In the genomic region with DNA sequence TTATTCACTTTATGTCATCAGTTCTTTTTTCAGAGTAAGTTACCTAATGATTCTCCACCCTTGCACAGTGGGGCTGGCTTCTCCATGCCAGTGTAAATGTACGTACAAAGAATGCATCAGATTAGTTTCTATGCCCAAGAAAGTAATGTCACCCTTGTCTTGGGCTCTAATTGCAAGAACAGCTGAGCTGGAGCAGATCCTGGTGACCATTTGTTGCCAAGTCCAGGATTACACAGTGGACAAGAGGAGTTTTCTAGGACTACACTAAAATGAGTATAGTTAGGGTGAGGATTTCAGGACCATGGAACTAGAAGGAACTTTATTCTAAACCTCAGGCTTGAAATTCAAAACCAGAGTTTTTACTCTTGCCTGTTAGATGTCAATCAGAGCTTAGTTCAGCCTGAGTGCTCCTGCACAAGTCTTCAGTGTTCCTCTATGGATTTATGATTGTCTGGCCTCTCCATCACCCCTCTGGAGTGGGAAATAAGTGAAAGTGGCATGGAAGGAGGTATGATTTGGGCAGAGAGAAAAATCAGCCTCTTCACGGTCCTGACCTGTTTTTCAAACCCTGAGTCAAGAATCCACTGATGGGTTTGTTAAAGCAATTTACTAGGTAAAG, we compare ENCODE assay signal across 16 cellular contexts. TPM values are rescaled to one million over a fixed set of nuclear protein-coding genes. Genes with fewer than 3 reads are reported as not detected.
DNase-seq lines count a peak whose midpoint lies in the region; ATAC-seq and TF ChIP-seq lines count a peak whose summit lies in the region.
"Had no signal": no experiment of that assay in that cellular context is flagged by ENCODE, and none has a peak within 500 bp of the region (broad histone marks: within the 10 kb centered on the region; RNA-seq: fewer than 3 reads in every experiment).

No MANE protein-coding gene starts in this region.

- H3K9me3 ChIP-seq in left ventricle myocardium inferior (replicated peaks) (no peaks in the 10 kb centered on the region), right atrium auricular region (no peaks in the 10 kb centered on the region), thyroid gland (no peaks in the 10 kb centered on the region)
- H3K9me3 ChIP-seq in naive thymus-derived CD4-positive, alpha-beta T cell (ENCODE audit: control insufficient read depth in 2 of 3, low read length in 3 of 3) = no peaks in the 10 kb centered on the region
- H3K9me3 ChIP-seq: esophagus muscularis mucosa, pancreas, uterus had no signal

- 49 to 62% methylated on average over 2 of the region's 2 CpGs for WGBS in thyroid gland, 2 donors

- DNase-seq in left ventricle myocardium inferior = no peak
- no peak for DNase-seq in right atrium auricular region (ENCODE audit: low spot score)
- DNase-seq in WTC11 (ENCODE audit: low spot score) = no peak
- no peak for DNase-seq in naive thymus-derived CD4-positive, alpha-beta T cell
- no peak for DNase-seq in thyroid gland
- no peak for DNase-seq in GM03348 (ENCODE audit: low spot score)
- DNase-seq in NCI-H187 treated with DMSO at 0.1 percent for 48 hours (lab: John Stamatoyannopoulos, UW) = no peak
- no peak for DNase-seq in activated CD4-positive, alpha-beta T cell treated with anti-CD3 and anti-CD28 coated beads, Interleukin-2, amount 50 U/mL, for 1 hour
- DNase-seq: DMS79 treated with DMSO at 0.1 percent for 48 hours; NCI-H1105; pancreas; stimulated activated CD8-positive, alpha-beta memory T cell treated with anti-CD3 and anti-CD28 coated beads, Interleukin-4, amount 100 ng/mL, for 48 hours; T-helper 9 cell; uterus had no signal

- H3K27ac ChIP-seq in left ventricle myocardium inferior (replicated peaks) (peak overlapping the region; percentile 84), right atrium auricular region (no peak overlapping the region), thyroid gland (peak overlapping the region in 2 of 3 donors; percentile 2 to 10)
- peak overlapping the region; percentile 42 for H3K27ac ChIP-seq in naive thymus-derived CD4-positive, alpha-beta T cell (ENCODE audit: low read depth, low read length)
- H3K27ac ChIP-seq: esophagus muscularis mucosa, pancreas had no signal

- no peak for TF ChIP-seq POLR2A in thyroid gland (IDR thresholded peaks at IDR 0.05)

- no peaks in the 10 kb centered on the region for H3K36me3 ChIP-seq in left ventricle myocardium inferior
- no peaks in the 10 kb centered on the region for H3K36me3 ChIP-seq in right atrium auricular region
- no peaks in the 10 kb centered on the region for H3K36me3 ChIP-seq in naive thymus-derived CD4-positive, alpha-beta T cell (ENCODE audit: control insufficient read depth in 2 of 3, insufficient read depth in 3 of 3, low read length in 3 of 3)
- no peaks in the 10 kb centered on the region for H3K36me3 ChIP-seq in thyroid gland
- H3K36me3 ChIP-seq: esophagus muscularis mucosa, pancreas, uterus had no signal

- ATAC-seq in WTC11 = no peak
- ATAC-seq in naive thymus-derived CD4-positive, alpha-beta T cell = no peak
- ATAC-seq: pancreas had no signal

- H3K9me3 Mint-ChIP-seq in WTC11 = no peaks in the 10 kb centered on the region
- H3K9me3 Mint-ChIP-seq in naive thymus-derived CD4-positive, alpha-beta T cell = no peaks in the 10 kb centered on the region
- H3K9me3 Mint-ChIP-seq: activated naive CD4-positive, alpha-beta T cell treated with anti-CD3 and anti-CD28 coated beads, Interleukin-2, amount 50 U/mL, for 24 hours had no signal

- no peaks in the 10 kb centered on the region for H3K36me3 Mint-ChIP-seq in WTC11
- H3K36me3 Mint-ChIP-seq in naive thymus-derived CD4-positive, alpha-beta T cell = peaks cover 0 to 3% (median 0%) of the 10 kb centered on the region in 5 donors
- H3K36me3 Mint-ChIP-seq: activated naive CD4-positive, alpha-beta T cell treated with anti-CD3 and anti-CD28 coated beads, Interleukin-2, amount 50 U/mL, for 24 hours had no signal

- peak overlapping the region; percentile 43; the same call in 1 of the 2 replicates for H3K27ac Mint-ChIP-seq in WTC11
- H3K27ac Mint-ChIP-seq in naive thymus-derived CD4-positive, alpha-beta T cell = peak overlapping the region in 7 of 9 donors; percentile 9 to 76 (median 51)
- H3K27ac Mint-ChIP-seq: activated naive CD4-positive, alpha-beta T cell treated with anti-CD3 and anti-CD28 coated beads, Interleukin-2, amount 50 U/mL, for 24 hours had no signal

- H3K27me3 ChIP-seq in left ventricle myocardium inferior (ENCODE audit: low read depth) (no peaks in the 10 kb centered on the region), right atrium auricular region (no peaks in the 10 kb centered on the region), thyroid gland (no peaks in the 10 kb centered on the region)
- H3K27me3 ChIP-seq in naive thymus-derived CD4-positive, alpha-beta T cell (ENCODE audit: control insufficient read depth in 2 of 2, insufficient read depth in 2 of 2, low read length in 2 of 2) = no peaks in the 10 kb centered on the region
- H3K27me3 ChIP-seq: esophagus muscularis mucosa, pancreas, uterus had no signal

- H3K4me3 Mint-ChIP-seq in WTC11 = no peak overlapping the region
- H3K4me3 Mint-ChIP-seq in naive thymus-derived CD4-positive, alpha-beta T cell = peak overlapping the region in 1 of 10 donors; percentile 22
- H3K4me3 Mint-ChIP-seq: activated naive CD4-positive, alpha-beta T cell treated with anti-CD3 and anti-CD28 coated beads, Interleukin-2, amount 50 U/mL, for 24 hours had no signal

- H3K4me1 ChIP-seq in left ventricle myocardium inferior (peaks cover 58% of the 10 kb centered on the region), right atrium auricular region (peaks cover 0 to 22% of the 10 kb centered on the region in 2 donors), thyroid gland (peaks cover 11 to 34% of the 10 kb centered on the region in 2 donors)
- H3K4me1 ChIP-seq in naive thymus-derived CD4-positive, alpha-beta T cell (ENCODE audit: control insufficient read depth in 2 of 2, insufficient read depth in 2 of 2, low read length in 2 of 2) = peaks cover 7 to 30% of the 10 kb centered on the region in 2 donors
- H3K4me1 ChIP-seq: uterus had no signal

- H3K4me3 ChIP-seq in left ventricle myocardium inferior (no peak overlapping the region), right atrium auricular region (no peak overlapping the region), thyroid gland (replicated peaks in 1 of 3) (no peak overlapping the region)
- H3K4me3 ChIP-seq in naive thymus-derived CD4-positive, alpha-beta T cell (ENCODE audit: low read length) = no peak overlapping the region
- H3K4me3 ChIP-seq: esophagus muscularis mucosa, pancreas, uterus had no signal

- POLR2A ChIA-PET in WTC11 (lab: Charles Lee) = interaction anchor here (0.7 to 1.9 kb wide), 2 partner anchors 7 to 25 kb away, joined by 3 to 9 read pairs; no protein-coding TSS in a partner anchor
- POLR2A ChIA-PET in naive thymus-derived CD4-positive, alpha-beta T cell (lab: Charles Lee) = interaction anchor here (1.3 to 17.1 kb wide), 6 partner anchors 4 to 204 kb away, joined by 4 to 535 read pairs (median 180); a partner anchor contains a TSS

- no peaks in the 10 kb centered on the region for H3K27me3 Mint-ChIP-seq in WTC11 (ENCODE audit: low read depth)
- no peaks in the 10 kb centered on the region for H3K27me3 Mint-ChIP-seq in naive thymus-derived CD4-positive, alpha-beta T cell
- H3K27me3 Mint-ChIP-seq: activated naive CD4-positive, alpha-beta T cell treated with anti-CD3 and anti-CD28 coated beads, Interleukin-2, amount 50 U/mL, for 24 hours had no signal

- TF ChIP-seq CTCF in left ventricle myocardium inferior (IDR thresholded peaks at IDR 0.05; ENCODE audit: borderline replicate concordance) (no peak), right atrium auricular region (IDR thresholded peaks at IDR 0.05) (no peak), WTC11 (IDR thresholded peaks at IDR 0.05) (no peak), thyroid gland (IDR thresholded peaks at IDR 0.05) (no peak)

- peaks cover 55% of the 10 kb centered on the region for H3K4me1 Mint-ChIP-seq in WTC11
- H3K4me1 Mint-ChIP-seq in naive thymus-derived CD4-positive, alpha-beta T cell = peaks cover 30 to 73% (median 66%) of the 10 kb centered on the region in 7 donors

- intact Hi-C loops in left ventricle myocardium inferior (cut with micrococcal nuclease) = no loop called here
- intact Hi-C loops in naive thymus-derived CD4-positive, alpha-beta T cell (cut with micrococcal nuclease) = loop anchor here in 1 of 2 donors (1.0 kb wide), 1 partner anchor 7 kb away; no protein-coding TSS in a partner anchor
- intact Hi-C loops in thyroid gland (cut with DNase I) = no loop called here

- CTCF ChIA-PET in WTC11 (lab: Charles Lee) = no interaction called here
- CTCF ChIA-PET in naive thymus-derived CD4-positive, alpha-beta T cell (lab: Charles Lee) = interaction anchor here (0.7 to 1.7 kb wide), 3 partner anchors 9 to 29 kb away, joined by 3 to 4 read pairs (median 3); no protein-coding TSS in a partner anchor

TF ChIP-seq in WTC11, 78 proteins besides CTCF, POLR2A, EP300 and RAD21 (continues in another document):
- no peak for TF ChIP-seq NR1H2 (CRISPR knock-in tag; IDR thresholded peaks at IDR 0.05)
- no peak for TF ChIP-seq CREM (CRISPR knock-in tag; IDR thresholded peaks at IDR 0.05)
- no peak for TF ChIP-seq ZNF671 (CRISPR knock-in tag; IDR thresholded peaks at IDR 0.05)
- TF ChIP-seq TP53 (CRISPR knock-in tag; IDR thresholded peaks at IDR 0.05) = no peak
- TF ChIP-seq, protein P1, sequence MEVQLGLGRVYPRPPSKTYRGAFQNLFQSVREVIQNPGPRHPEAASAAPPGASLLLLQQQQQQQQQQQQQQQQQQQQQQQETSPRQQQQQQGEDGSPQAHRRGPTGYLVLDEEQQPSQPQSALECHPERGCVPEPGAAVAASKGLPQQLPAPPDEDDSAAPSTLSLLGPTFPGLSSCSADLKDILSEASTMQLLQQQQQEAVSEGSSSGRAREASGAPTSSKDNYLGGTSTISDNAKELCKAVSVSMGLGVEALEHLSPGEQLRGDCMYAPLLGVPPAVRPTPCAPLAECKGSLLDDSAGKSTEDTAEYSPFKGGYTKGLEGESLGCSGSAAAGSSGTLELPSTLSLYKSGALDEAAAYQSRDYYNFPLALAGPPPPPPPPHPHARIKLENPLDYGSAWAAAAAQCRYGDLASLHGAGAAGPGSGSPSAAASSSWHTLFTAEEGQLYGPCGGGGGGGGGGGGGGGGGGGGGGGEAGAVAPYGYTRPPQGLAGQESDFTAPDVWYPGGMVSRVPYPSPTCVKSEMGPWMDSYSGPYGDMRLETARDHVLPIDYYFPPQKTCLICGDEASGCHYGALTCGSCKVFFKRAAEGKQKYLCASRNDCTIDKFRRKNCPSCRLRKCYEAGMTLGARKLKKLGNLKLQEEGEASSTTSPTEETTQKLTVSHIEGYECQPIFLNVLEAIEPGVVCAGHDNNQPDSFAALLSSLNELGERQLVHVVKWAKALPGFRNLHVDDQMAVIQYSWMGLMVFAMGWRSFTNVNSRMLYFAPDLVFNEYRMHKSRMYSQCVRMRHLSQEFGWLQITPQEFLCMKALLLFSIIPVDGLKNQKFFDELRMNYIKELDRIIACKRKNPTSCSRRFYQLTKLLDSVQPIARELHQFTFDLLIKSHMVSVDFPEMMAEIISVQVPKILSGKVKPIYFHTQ (CRISPR knock-in tag; IDR thresholded peaks at IDR 0.05) = no peak

RNA-seq across cellular contexts. Expression of a gene that starts 29.8 kb away (rescaled TPM):
- total RNA-seq in left ventricle myocardium inferior (205 TPM), right atrium auricular region (100 to 1,000 TPM; 121 to 147 TPM), WTC11 (2021) (489 to 528 TPM (median 518 TPM) in 3 replicates), thyroid gland (100 to 1,000 TPM; 165 to 215 (median 195) TPM)
- total RNA-seq in naive thymus-derived CD4-positive, alpha-beta T cell = 100 to 1,000 TPM; 257 to 487 (median 368) TPM
- polyA plus RNA-seq in naive thymus-derived CD4-positive, alpha-beta T cell = 100 to 1,000 TPM; 178 to 198 TPM

Comparison
In these comparisons a context has a peak if more than half of its experiments do, and no peak if none do; other contexts are left out.
1. H3K27ac ChIP-seq: peak in left ventricle myocardium inferior (single experiment), naive thymus-derived CD4-positive, alpha-beta T cell (single experiment) and thyroid gland (2 of 3); none in right atrium auricular region (0 of 2).